ENCODE assay signal across 8 cellular contexts in genomic region chrX:119821703-119822102, GRCh38. TPM values are rescaled to one million over a fixed set of nuclear protein-coding genes. Genes with fewer than 3 reads are reported as not detected.
DNase-seq lines count a peak whose midpoint lies in the region; ATAC-seq and FAIRE-seq lines count a peak whose summit lies in the region.
"Not testable (repeated sequence)": the region's sequence is repeated elsewhere in the genome, so short reads cannot be mapped to it uniquely, and the experiment has no call there.

No MANE protein-coding gene starts in this region.

- not testable (repeated sequence) for H3K9me3 ChIP-seq in mesenchymal stem cell (ENCODE audit: control insufficient read depth, low read length)

- not testable (repeated sequence) for H3K4me2 ChIP-seq in mesenchymal stem cell (ENCODE audit: low read length, poor library complexity, severe bottlenecking)

- H3K18ac ChIP-seq in mesenchymal stem cell (ENCODE audit: low read depth in 1 of 2, low read length in 2 of 2): not testable (repeated sequence)

- not testable (repeated sequence) for H2AFZ ChIP-seq in mesenchymal stem cell (ENCODE audit: low read depth, low read length)

- ATAC-seq in GM19467 (IDR thresholded peaks at IDR 0.05; ENCODE audit: unreplicated experiment) (peak; percentile 96), HG02840 (IDR thresholded peaks at IDR 0.05; ENCODE audit: low FRiP score, unreplicated experiment) (peak; percentile 96), HG03442 (IDR thresholded peaks at IDR 0.05; ENCODE audit: unreplicated experiment) (peak; percentile 98)
- peak; percentile 68 to 84 for ATAC-seq in activated CD4-positive, CD25-positive, alpha-beta regulatory T cell treated with anti-CD3 and anti-CD28 coated beads, Interleukin-2, amount 50 U/mL, for 24 hours

- not testable (repeated sequence) for H3K36me3 ChIP-seq in mesenchymal stem cell (ENCODE audit: control insufficient read depth in 1 of 2, insufficient read depth in 2 of 2, low read depth in 1 of 2, low read length in 2 of 2)

- not testable (repeated sequence) for H2BK12ac ChIP-seq in mesenchymal stem cell (ENCODE audit: low read length in 2 of 2)

- DNase-seq in AG20443 (ENCODE audit: low spot score) (peak; percentile 29), GM18507 (ENCODE audit: extremely low spot score, insufficient read length, low read depth) (peak; percentile 2), mesenchymal stem cell (peak; percentile 78)

- H2BK120ac ChIP-seq in mesenchymal stem cell (ENCODE audit: low read depth, low read length): not testable (repeated sequence)

- FAIRE-seq in GM18507 (lab: Jason Lieb, UNC) (peak; percentile 79), colon (lab: Jason Lieb, UNC) (peak; percentile 33)

- not testable (repeated sequence) for H2AK5ac ChIP-seq in mesenchymal stem cell (ENCODE audit: low read length, severe bottlenecking)

- H3K79me1 ChIP-seq in mesenchymal stem cell (replicated peaks; ENCODE audit: low read length, poor library complexity, severe bottlenecking): not testable (repeated sequence)

- peak overlapping the region; percentile 61 for H3K9ac ChIP-seq in mesenchymal stem cell (ENCODE audit: low read length)

- not testable (repeated sequence) for H3K14ac ChIP-seq in mesenchymal stem cell (ENCODE audit: low read length in 2 of 2)

- H2BK5ac ChIP-seq in mesenchymal stem cell (ENCODE audit: low read depth, low read length, poor library complexity, severe bottlenecking): not testable (repeated sequence)

- H3K27ac ChIP-seq in mesenchymal stem cell (ENCODE audit: low read length, poor library complexity, severe bottlenecking): not testable (repeated sequence)

- not testable (repeated sequence) for H4K91ac ChIP-seq in mesenchymal stem cell (ENCODE audit: low read length)

- WGBS in mesenchymal stem cell: 100% methylated on average over 2 of the region's 3 CpGs

- H3K23ac ChIP-seq in mesenchymal stem cell (ENCODE audit: low read length in 2 of 2): not testable (repeated sequence)

- H3K4ac ChIP-seq in mesenchymal stem cell (ENCODE audit: low read depth in 1 of 2, low read length in 2 of 2): not testable (repeated sequence)

- not testable (repeated sequence) for H2BK15ac ChIP-seq in mesenchymal stem cell (ENCODE audit: low read depth, poor library complexity, severe bottlenecking)

- not testable (repeated sequence) for H3K4me3 ChIP-seq in mesenchymal stem cell (ENCODE audit: insufficient read depth in 1 of 2, low read depth in 1 of 2, low read length in 2 of 2)

- H3K4me1 ChIP-seq in mesenchymal stem cell (ENCODE audit: control insufficient read depth, insufficient read depth, low read depth, low read length): not testable (repeated sequence)

- not testable (repeated sequence) for H4K8ac ChIP-seq in mesenchymal stem cell (ENCODE audit: low read length)

- H3K27me3 ChIP-seq in mesenchymal stem cell (ENCODE audit: control insufficient read depth in 1 of 2, insufficient read depth in 1 of 2, low read length in 2 of 2): not testable (repeated sequence)

RNA-seq across cellular contexts. Expression of gene RPL39, which starts 30.3 kb away (rescaled TPM):
- 6,089 TPM for polyA plus RNA-seq in mesenchymal stem cell (2013, experiment 1 of 2)
- 6,065 TPM for polyA plus RNA-seq in mesenchymal stem cell (2013, experiment 2 of 2)

RNA-seq across cellular contexts. Expression of gene UPF3B, which starts 31.1 kb away (rescaled TPM):
- polyA plus RNA-seq in mesenchymal stem cell (2013, experiment 1 of 2): 17.5 TPM
- polyA plus RNA-seq in mesenchymal stem cell (2013, experiment 2 of 2): 16.8 TPM

RNA-seq across cellular contexts. Expression of gene RNF113A, which starts 49.8 kb away (rescaled TPM):
- polyA plus RNA-seq in mesenchymal stem cell (2013, experiment 1 of 2): 20.2 TPM
- polyA plus RNA-seq in mesenchymal stem cell (2013, experiment 2 of 2): 21.3 TPM

RNA-seq across cellular contexts. Expression of gene NDUFA1, which starts 49.9 kb away (rescaled TPM):
- 199 TPM for polyA plus RNA-seq in mesenchymal stem cell (2013, experiment 1 of 2)
- polyA plus RNA-seq in mesenchymal stem cell (2013, experiment 2 of 2): 206 TPM

Comparison
In these comparisons a context has a peak if more than half of its experiments do, and no peak if none do; other contexts are left out.
1. DNase-seq: peak in every context shown above with its lines; median percentile 78 in mesenchymal stem cell; 29 in AG20443; 2 in GM18507.